ENCODE assay signal across 8 cellular contexts in genomic region chrX:10110984-10111363, GRCh38. TPM values are rescaled to one million over a fixed set of nuclear protein-coding genes. Genes with fewer than 3 reads are reported as not detected.
A peak's percentile ranks its signal among the peaks of the same experiment; 100 is the strongest.
DNase-seq lines count a peak whose midpoint lies in the region; ATAC-seq and TF ChIP-seq lines count a peak whose summit lies in the region.

No MANE protein-coding gene starts in this region.

- peak overlapping the region; percentile 32 for H3K27ac ChIP-seq in urinary bladder (ENCODE audit: low read depth)

- peak; percentile 68 to 70 for DNase-seq in activated T-cell treated with anti-CD3 and anti-CD28 coated beads, Interleukin-2, amount 50 U/mL, for 48 hours
- DNase-seq in natural killer cell (no peak), posterior vena cava (ENCODE audit: low spot score) (no peak), ecto neural progenitor cell (ENCODE audit: low spot score) (no peak), glutamatergic neuron (no peak)

- H3K36me3 Mint-ChIP-seq in natural killer cell: no peaks in the 10 kb centered on the region
- no peaks in the 10 kb centered on the region for H3K36me3 Mint-ChIP-seq in glutamatergic neuron (ENCODE audit: unreplicated experiment)

- ATAC-seq in GM18508 (IDR thresholded peaks at IDR 0.05; ENCODE audit: insufficient read depth, unreplicated experiment): peak; percentile 31
- peak; percentile 53 for ATAC-seq in HG03175 (IDR thresholded peaks at IDR 0.05; ENCODE audit: unreplicated experiment)
- ATAC-seq in natural killer cell: peak in 2 of 3 donors; percentile 34 to 52

- 72% methylated on average over 10 of the region's 10 CpGs for WGBS in urinary bladder

- intact Hi-C loops in natural killer cell (cut with micrococcal nuclease) (loop anchor here (10.0 kb wide), 1 partner anchor 1296 kb away; no protein-coding TSS in a partner anchor), posterior vena cava (cut with DNase I) (no loop called here)

- TF ChIP-seq CTCF in natural killer cell (IDR thresholded peaks at IDR 0.05): no peak
- TF ChIP-seq CTCF in glutamatergic neuron (IDR thresholded peaks at IDR 0.05; ENCODE audit: partially characterized antibody, unreplicated experiment): no peak

- H3K4me3 Mint-ChIP-seq in natural killer cell: peak overlapping the region; percentile 25
- H3K4me3 Mint-ChIP-seq in glutamatergic neuron (ENCODE audit: unreplicated experiment): no peak overlapping the region

- peaks cover 0 to 20% of the 10 kb centered on the region in 2 donors for H3K4me1 Mint-ChIP-seq in natural killer cell
- peaks cover 17% of the 10 kb centered on the region for H3K4me1 Mint-ChIP-seq in glutamatergic neuron (ENCODE audit: low read depth, unreplicated experiment)

- H3K27me3 Mint-ChIP-seq in natural killer cell (ENCODE audit: low read depth in 2 of 2) (no peaks in the 10 kb centered on the region), glutamatergic neuron (ENCODE audit: unreplicated experiment) (no peaks in the 10 kb centered on the region)

- no peaks in the 10 kb centered on the region for H3K4me1 ChIP-seq in urinary bladder (ENCODE audit: insufficient read depth)

- H3K27ac Mint-ChIP-seq in natural killer cell (peak overlapping the region in 1 of 2 donors; percentile 68), glutamatergic neuron (ENCODE audit: unreplicated experiment) (no peak overlapping the region)

- no peaks in the 10 kb centered on the region for H3K9me3 Mint-ChIP-seq in natural killer cell
- no peaks in the 10 kb centered on the region for H3K9me3 Mint-ChIP-seq in glutamatergic neuron (ENCODE audit: unreplicated experiment)

- H3K36me3 ChIP-seq in urinary bladder (ENCODE audit: insufficient read depth): no peaks in the 10 kb centered on the region

- H3K4me3 ChIP-seq in urinary bladder (ENCODE audit: low read depth, low read length): no peak overlapping the region

RNA-seq across cellular contexts. Expression of gene CLCN4, which starts 45.8 kb away (rescaled TPM):
- total RNA-seq in natural killer cell: under 1 TPM; 0.05 to 0.66 (median 0.23) TPM
- 4.4 TPM for total RNA-seq in urinary bladder
- polyA plus RNA-seq in urinary bladder: 1.0 TPM
- total RNA-seq in posterior vena cava: 1 to 10 TPM; 3.7 to 8.4 TPM
- total RNA-seq in glutamatergic neuron (ENCODE audit: unreplicated experiment): 64.7 TPM

Comparison
In these comparisons a context has a peak if more than half of its experiments do, and no peak if none do; other contexts are left out.
1. DNase-seq: peak in activated T-cell treated with anti-CD3 and anti-CD28 coated beads, Interleukin-2, amount 50 U/mL, for 48 hours (2 of 2); none in natural killer cell (single experiment), posterior vena cava (single experiment), ecto neural progenitor cell (single experiment) and glutamatergic neuron (single experiment).
2. Peak in every context shown above with its lines, with median percentiles within 50 percentile points of each other: ATAC-seq.